14 cellular contexts compared by ENCODE assay signal in the genomic region with DNA sequence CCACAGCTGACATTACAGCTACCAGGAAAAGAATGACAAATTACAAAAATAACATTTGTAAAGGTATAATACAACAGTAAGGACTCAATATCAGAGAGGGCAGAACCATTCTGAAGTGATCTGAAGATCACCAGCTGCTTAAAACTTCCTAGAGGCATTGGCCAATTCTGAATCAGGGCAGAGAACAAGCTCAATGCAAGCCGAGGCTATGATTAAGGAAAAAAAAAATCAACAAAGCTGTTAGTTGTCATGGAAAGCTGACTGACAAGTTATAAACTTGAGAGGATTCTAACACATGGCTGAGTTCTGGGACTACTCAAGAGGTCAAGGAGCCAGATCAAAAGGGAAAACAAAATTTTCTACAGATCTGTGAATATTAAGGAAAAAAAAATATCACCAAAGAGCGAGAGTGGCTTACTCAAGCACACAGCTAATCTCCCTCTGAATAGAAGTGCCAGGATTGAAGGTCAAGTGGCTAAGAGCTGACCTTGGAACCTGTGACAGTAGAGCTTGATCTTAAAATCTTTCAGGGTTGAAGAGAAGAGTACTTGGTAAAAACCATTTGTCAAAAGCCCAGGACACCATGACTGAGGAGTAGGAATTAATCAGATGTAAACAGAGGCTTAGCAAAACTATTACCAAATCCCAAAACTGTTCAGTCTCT.
A peak's percentile ranks its signal among the peaks of the same experiment; 100 is the strongest.
DNase-seq lines count a peak whose midpoint lies in the region; TF ChIP-seq lines count a peak whose summit lies in the region.
"Had no signal": no experiment of that assay in that cellular context is flagged by ENCODE, and none has a peak within 500 bp of the region (broad histone marks: within the 10 kb centered on the region; RNA-seq: fewer than 3 reads in every experiment).

No MANE protein-coding gene starts in this region.

- no peaks in the 10 kb centered on the region for H3K27me3 ChIP-seq in colonic mucosa
- H3K27me3 ChIP-seq in suprapubic skin, result no peaks in the 10 kb centered on the region
- H3K27me3 ChIP-seq: BLaER1 treated with 17β-estradiol and CSF1 and Interleukin-3, amounts not matched to agents 10 nM and 100 nM had no signal

- no peak for TF ChIP-seq POLR2A in suprapubic skin (IDR thresholded peaks at IDR 0.05)

- intact Hi-C loops in colonic mucosa (cut with DNase I), result no loop called here

- peak; percentile 47 for DNase-seq in M059J (ENCODE audit: low read depth)
- peak; percentile 29 for DNase-seq in colonic mucosa
- DNase-seq in iris pigment epithelial cell (ENCODE audit: low read depth), result peak; percentile 76
- no peak for DNase-seq in suprapubic skin (ENCODE audit: low spot score in 2 of 2)
- no peak for DNase-seq in activated naive CD4-positive, alpha-beta T cell treated with anti-CD3 and anti-CD28 coated beads, Interleukin-2, amount 50 U/mL, for 16 hours
- DNase-seq in SIG-M5 (lab: John Stamatoyannopoulos, UW), result no peak
- no peak for DNase-seq in activated CD4-positive, alpha-beta T cell treated with anti-CD3 and anti-CD28 coated beads, Interleukin-2, amount 50 U/mL, for 48 hours
- no peak for DNase-seq in NCI-H510A (lab: John Stamatoyannopoulos, UW)
- DNase-seq: activated CD8-positive, alpha-beta memory T cell treated with anti-CD3 and anti-CD28 coated beads for 24 hours; DMS153; naive thymus-derived CD8-positive, alpha-beta T cell; NCI-H524 treated with DMSO at 0.1 percent for 48 hours; stimulated activated CD4-positive, alpha-beta T cell treated with anti-CD3 and anti-CD28 coated beads, Interleukin-2, amount 100 ng/mL, for 24 hours had no signal

- no peaks in the 10 kb centered on the region for H3K4me1 ChIP-seq in colonic mucosa
- H3K4me1 ChIP-seq in suprapubic skin, result no peaks in the 10 kb centered on the region
- H3K4me1 ChIP-seq: BLaER1 treated with 17β-estradiol and CSF1 and Interleukin-3, amounts not matched to agents 10 nM and 100 nM had no signal

- no peak overlapping the region for H3K27ac ChIP-seq in colonic mucosa
- H3K27ac ChIP-seq in suprapubic skin, result peak overlapping the region; percentile 42
- H3K27ac ChIP-seq: BLaER1 treated with 17β-estradiol and CSF1 and Interleukin-3, amounts not matched to agents 10 nM and 100 nM had no signal

- no peak overlapping the region for H3K9ac ChIP-seq in colonic mucosa (ENCODE audit: low read depth in 2 of 2, low read length in 2 of 2)
- H3K9ac ChIP-seq: BLaER1 treated with 17β-estradiol and CSF1 and Interleukin-3, amounts not matched to agents 10 nM and 100 nM had no signal

- no peak for TF ChIP-seq CTCF in colonic mucosa (IDR thresholded peaks at IDR 0.05)
- no peak for TF ChIP-seq CTCF in suprapubic skin (IDR thresholded peaks at IDR 0.05)

- WGBS in suprapubic skin, result 48% methylated on average over 2 of the region's 2 CpGs

- H3K9me3 ChIP-seq in colonic mucosa (no peaks in the 10 kb centered on the region), suprapubic skin (peaks cover 7% of the 10 kb centered on the region)

- no peaks in the 10 kb centered on the region for H3K36me3 ChIP-seq in colonic mucosa
- H3K36me3 ChIP-seq in suprapubic skin, result no peaks in the 10 kb centered on the region
- H3K36me3 ChIP-seq: BLaER1 treated with 17β-estradiol and CSF1 and Interleukin-3, amounts not matched to agents 10 nM and 100 nM had no signal

- H3K4me3 ChIP-seq in colonic mucosa, result no peak overlapping the region
- H3K4me3 ChIP-seq in suprapubic skin, result no peak overlapping the region
- H3K4me3 ChIP-seq: BLaER1 treated with 17β-estradiol and CSF1 and Interleukin-3, amounts not matched to agents 10 nM and 100 nM had no signal

- no peak for TF ChIP-seq EP300 in suprapubic skin (IDR thresholded peaks at IDR 0.05)

Comparison
In these comparisons a context has a peak if more than half of its experiments do, and no peak if none do; other contexts are left out.
1. DNase-seq: peak in M059J (single experiment), colonic mucosa (single experiment) and iris pigment epithelial cell (single experiment); none in suprapubic skin (0 of 2), activated naive CD4-positive, alpha-beta T cell treated with anti-CD3 and anti-CD28 coated beads, Interleukin-2, amount 50 U/mL, for 16 hours (single experiment), SIG-M5 (single experiment), activated CD4-positive, alpha-beta T cell treated with anti-CD3 and anti-CD28 coated beads, Interleukin-2, amount 50 U/mL, for 48 hours (0 of 2) and NCI-H510A (single experiment).